Comparison of ENCODE assay signal across 8 cellular contexts in the genomic region with DNA sequence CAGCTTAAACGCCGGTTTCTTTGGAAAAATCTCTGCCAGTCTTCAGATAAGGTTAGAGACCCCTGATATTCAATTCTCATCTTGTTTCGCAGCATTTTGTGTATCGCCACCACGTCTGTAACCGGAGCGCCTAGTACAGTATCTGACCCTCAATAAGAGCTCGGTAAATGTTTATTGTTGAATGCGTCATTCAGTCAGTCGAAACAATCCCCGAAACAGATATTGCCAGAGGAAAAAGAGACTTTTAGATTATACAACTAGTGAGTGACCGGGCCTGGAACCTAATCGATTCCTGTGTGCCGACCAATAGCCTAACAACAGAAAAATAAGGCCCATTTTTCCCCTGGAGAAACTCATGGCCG. TPM values are rescaled to one million over a fixed set of nuclear protein-coding genes. Genes with fewer than 3 reads are reported as not detected.
DNase-seq lines count a peak whose midpoint lies in the region; ATAC-seq and TF ChIP-seq lines count a peak whose summit lies in the region.

No MANE protein-coding gene starts in this region.

- peak overlapping the region; percentile 91 for H3K4me3 Mint-ChIP-seq in activated B cell treated with CpG ODN at 0.5 μM for 24 hours

- H3K27me3 Mint-ChIP-seq in activated B cell treated with CpG ODN at 0.5 μM for 24 hours, result no peaks in the 10 kb centered on the region

- no peak for TF ChIP-seq CTCF in activated B cell treated with CpG ODN at 0.5 μM for 24 hours (IDR thresholded peaks at IDR 0.05)
- no peak for TF ChIP-seq CTCF in hepatocyte (IDR thresholded peaks at IDR 0.05; ENCODE audit: poor library complexity)

- WGBS in hepatocyte (ENCODE audit: low lambda C conversion rate, missing lambda C conversion rate), result 7% methylated on average over 15 of the region's 15 CpGs

- H4K20me1 ChIP-seq in hepatocyte (ENCODE audit: insufficient read depth, poor library complexity, severe bottlenecking), result peaks cover 4% of the 10 kb centered on the region

- H3K79me2 ChIP-seq in hepatocyte, result peaks cover 56% of the 10 kb centered on the region

- H3K36me3 ChIP-seq in H7 (replicated peaks; ENCODE audit: control insufficient read depth, insufficient read depth, low read length), result no peaks in the 10 kb centered on the region
- no peaks in the 10 kb centered on the region for H3K36me3 ChIP-seq in hepatocyte (replicated peaks; ENCODE audit: insufficient read depth, low read depth)

- H2AFZ ChIP-seq in hepatocyte, result peak overlapping the region; percentile 83

- POLR2A ChIA-PET in activated B cell treated with CpG ODN at 0.5 μM for 24 hours (lab: Charles Lee), result interaction anchor here (0.5 to 1.8 kb wide), 4 partner anchors 86 to 560 kb away, joined by 3 to 7 read pairs (median 4); a partner anchor contains a TSS

- peak overlapping the region; percentile 93 for H3K27ac Mint-ChIP-seq in activated B cell treated with CpG ODN at 0.5 μM for 24 hours

- DNase-seq in H7 (no peak), activated B cell treated with CpG ODN at 0.5 μM for 24 hours (no peak), hepatocyte (ENCODE audit: low spot score) (no peak), GM03348 (ENCODE audit: low spot score) (no peak), COR-L47 (lab: John Stamatoyannopoulos, UW) (no peak), RPMI8226 (no peak), KBM-7 (no peak)

- H3K4me3 ChIP-seq in H7 (ENCODE audit: insufficient read depth, low read depth, low read length), result peak overlapping the region; percentile 99
- H3K4me3 ChIP-seq in hepatocyte, result peak overlapping the region; percentile 88
- peak overlapping the region; percentile 57 to 99 (median 86) for H3K4me3 ChIP-seq in skin epidermis

- no peak for ATAC-seq in activated B cell treated with CpG ODN at 0.5 μM for 24 hours (ENCODE audit: low read depth)

- intact Hi-C loops in activated B cell treated with CpG ODN at 0.5 μM for 24 hours (cut with micrococcal nuclease), result no loop called here

- CTCF ChIA-PET in activated B cell treated with CpG ODN at 0.5 μM for 24 hours (lab: Charles Lee), result no interaction called here

- H3K36me3 Mint-ChIP-seq in activated B cell treated with CpG ODN at 0.5 μM for 24 hours (ENCODE audit: low read depth), result peaks cover 3% of the 10 kb centered on the region

- H3K4me1 Mint-ChIP-seq in activated B cell treated with CpG ODN at 0.5 μM for 24 hours, result peaks cover 29% of the 10 kb centered on the region

- no peaks in the 10 kb centered on the region for H3K9me2 ChIP-seq in hepatocyte (replicated peaks; ENCODE audit: insufficient read depth)

- no peaks in the 10 kb centered on the region for H3K9me3 Mint-ChIP-seq in activated B cell treated with CpG ODN at 0.5 μM for 24 hours

- no peaks in the 10 kb centered on the region for H3K9me3 ChIP-seq in hepatocyte (ENCODE audit: low read depth)

- peak overlapping the region; percentile 90 for H3K4me2 ChIP-seq in hepatocyte

- peak overlapping the region; percentile 77 for H3K27ac ChIP-seq in hepatocyte
- H3K27ac ChIP-seq in skin epidermis, result peak overlapping the region in 18 of 21 experiments; percentile 38 to 93 (median 84)

- in situ Hi-C loops in KBM-7 (cut with MboI; ENCODE audit: low pct_unique_long_range_greater_than_20kb, low sequenced_read_pairs), result no loop called here

- H3K4me1 ChIP-seq in hepatocyte (ENCODE audit: insufficient read depth), result peaks cover 11% of the 10 kb centered on the region

- H3K27me3 ChIP-seq in H7 (ENCODE audit: control insufficient read depth, insufficient read depth, low read length), result no peaks in the 10 kb centered on the region
- H3K27me3 ChIP-seq in hepatocyte, result no peaks in the 10 kb centered on the region

RNA-seq across cellular contexts. Expression of a gene that starts 0.6 kb away (rescaled TPM):
- total RNA-seq in H7 (2014; rRNA removed; shearing (Covaris generic)), result 73.8 and 77.2 TPM in 2 replicates
- total RNA-seq in activated B cell treated with CpG ODN at 0.5 μM for 24 hours, result 71.7 and 79.4 TPM in 2 replicates
- total RNA-seq in hepatocyte, result 17.6 and 18.5 TPM in 2 replicates
- 35.2 and 42.9 TPM in 2 replicates for polyA plus RNA-seq in hepatocyte

RNA-seq across cellular contexts. Expression of a gene that starts 7.1 kb away (rescaled TPM):
- total RNA-seq in H7 (2014; rRNA removed; shearing (Covaris generic)), result 28.5 and 40.2 TPM in 2 replicates
- total RNA-seq in activated B cell treated with CpG ODN at 0.5 μM for 24 hours, result 45.1 and 52.0 TPM in 2 replicates
- 15.3 and 17.4 TPM in 2 replicates for total RNA-seq in hepatocyte
- 20.0 and 21.1 TPM in 2 replicates for polyA plus RNA-seq in hepatocyte

RNA-seq across cellular contexts. Expression of a gene that starts 27.9 kb away (rescaled TPM):
- total RNA-seq in H7 (2014; rRNA removed; shearing (Covaris generic)), result 24.8 and 27.9 TPM in 2 replicates
- total RNA-seq in activated B cell treated with CpG ODN at 0.5 μM for 24 hours (22.9 and 23.6 TPM in 2 replicates), hepatocyte (36.3 and 36.9 TPM in 2 replicates)
- 39.4 and 42.7 TPM in 2 replicates for polyA plus RNA-seq in hepatocyte

RNA-seq across cellular contexts. Expression of a gene that starts 36.3 kb away (rescaled TPM):
- 0.17 TPM in 1 of 2 replicates, not detected in the other for total RNA-seq in H7 (2014; rRNA removed; shearing (Covaris generic))
- total RNA-seq in activated B cell treated with CpG ODN at 0.5 μM for 24 hours, result 0.15 and 0.31 TPM in 2 replicates
- total RNA-seq in hepatocyte, result 1.6 and 2.9 TPM in 2 replicates
- 4.1 and 4.8 TPM in 2 replicates for polyA plus RNA-seq in hepatocyte

RNA-seq across cellular contexts. Expression of a gene that starts 36.4 kb away (rescaled TPM):
- 0.42 and 2.0 TPM in 2 replicates for total RNA-seq in H7 (2014; rRNA removed; shearing (Covaris generic))
- total RNA-seq in activated B cell treated with CpG ODN at 0.5 μM for 24 hours, result 3.0 and 3.5 TPM in 2 replicates
- total RNA-seq in hepatocyte, result 38.7 and 39.9 TPM in 2 replicates
- polyA plus RNA-seq in hepatocyte, result 73.2 and 82.5 TPM in 2 replicates
